ENCODE assay signal across 21 cellular contexts in the genomic region with DNA sequence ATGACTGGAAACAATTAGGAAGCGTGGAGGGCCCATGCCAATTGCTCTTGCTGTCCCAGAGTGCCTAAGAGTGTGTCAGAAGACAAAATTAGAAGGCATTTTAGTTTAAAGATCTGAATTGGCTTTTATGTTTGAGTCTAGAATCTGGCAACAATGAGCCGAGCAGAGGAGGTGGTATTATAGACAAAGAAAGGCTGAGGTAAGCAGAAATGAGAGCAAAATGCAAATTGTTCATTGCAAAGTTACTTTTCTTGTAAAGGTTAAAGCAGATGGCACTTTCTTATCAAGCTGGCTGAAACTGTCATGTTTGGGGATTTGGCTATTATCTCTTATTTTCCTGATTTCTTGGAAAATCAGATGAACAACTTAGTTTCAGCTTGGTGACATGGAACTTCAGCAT. TPM values are rescaled to one million over a fixed set of nuclear protein-coding genes. Genes with fewer than 3 reads are reported as not detected.
DNase-seq lines count a peak whose midpoint lies in the region; ATAC-seq, FAIRE-seq and TF ChIP-seq lines count a peak whose summit lies in the region.
"Had no signal": no experiment of that assay in that cellular context is flagged by ENCODE, and none has a peak within 500 bp of the region (broad histone marks: within the 10 kb centered on the region; RNA-seq: fewer than 3 reads in every experiment).

No MANE protein-coding gene starts in this region.

- H3K36me3 ChIP-seq in right atrium auricular region = peaks cover 70% of the 10 kb centered on the region
- no peaks in the 10 kb centered on the region for H3K36me3 ChIP-seq in Karpas-422 (ENCODE audit: insufficient read depth, low read length)
- H3K36me3 ChIP-seq in astrocyte (ENCODE audit: insufficient read depth, low read length) = no peaks in the 10 kb centered on the region
- H3K36me3 ChIP-seq in thyroid gland = no peaks in the 10 kb centered on the region
- H3K36me3 ChIP-seq in MG63 = no peaks in the 10 kb centered on the region
- H3K36me3 ChIP-seq: SJCRH30 had no signal

- H3K9me2 ChIP-seq in Karpas-422 (replicated peaks; ENCODE audit: insufficient read depth, low read length) = no peaks in the 10 kb centered on the region

- H3K27ac Mint-ChIP-seq in astrocyte (ENCODE audit: unreplicated experiment) = no peak overlapping the region
- H3K27ac Mint-ChIP-seq: B cell, HFFc6 had no signal

- H3K79me2 ChIP-seq in Karpas-422 (ENCODE audit: low read length) = no peaks in the 10 kb centered on the region
- no peaks in the 10 kb centered on the region for H3K79me2 ChIP-seq in astrocyte (ENCODE audit: insufficient read depth, low read length)

- peak overlapping the region; percentile 35 for H3K4me2 ChIP-seq in Karpas-422 (ENCODE audit: low read depth, low read length, poor library complexity, severe bottlenecking)
- H3K4me2 ChIP-seq in astrocyte (ENCODE audit: low read length) = no peak overlapping the region

- H3K9me3 Mint-ChIP-seq in astrocyte (ENCODE audit: unreplicated experiment) = no peaks in the 10 kb centered on the region
- H3K9me3 Mint-ChIP-seq: H9, HFFc6 had no signal

- H3K4me3 Mint-ChIP-seq in astrocyte (ENCODE audit: unreplicated experiment) = no peak overlapping the region
- H3K4me3 Mint-ChIP-seq: B cell, H9, HFFc6 had no signal

- peaks cover 6% of the 10 kb centered on the region for H3K27me3 Mint-ChIP-seq in astrocyte (ENCODE audit: low read depth, unreplicated experiment)
- H3K27me3 Mint-ChIP-seq: B cell had no signal

- intact Hi-C loops in Right ventricle myocardium superior (cut with DNase I) (no loop called here), thyroid gland (cut with DNase I) (no loop called here)

- H4K20me1 ChIP-seq in Karpas-422 (ENCODE audit: insufficient read depth, low read depth, low read length) = no peaks in the 10 kb centered on the region
- H4K20me1 ChIP-seq in astrocyte (ENCODE audit: insufficient read depth, low read length) = no peaks in the 10 kb centered on the region

- no peak for TF ChIP-seq CTCF in right atrium auricular region (IDR thresholded peaks at IDR 0.05)
- no peak for TF ChIP-seq CTCF in astrocyte (IDR thresholded peaks at IDR 0.05; ENCODE audit: insufficient read depth, low read depth, low read length)
- TF ChIP-seq CTCF in thyroid gland (IDR thresholded peaks at IDR 0.05) = no peak

- H3K27me3 ChIP-seq in right atrium auricular region (no peaks in the 10 kb centered on the region), Karpas-422 (ENCODE audit: low read length) (no peaks in the 10 kb centered on the region), astrocyte (ENCODE audit: insufficient read depth, low read length) (no peaks in the 10 kb centered on the region), thyroid gland (no peaks in the 10 kb centered on the region), MG63 (no peaks in the 10 kb centered on the region)
- H3K27me3 ChIP-seq: SJCRH30 had no signal

- DNase-seq in right atrium auricular region (ENCODE audit: low spot score) = no peak
- no peak for DNase-seq in Right ventricle myocardium superior
- DNase-seq in Karpas-422 = no peak
- no peak for DNase-seq in astrocyte (ENCODE audit: low read depth)
- DNase-seq in thyroid gland = no peak
- no peak for DNase-seq in MG63
- no peak for DNase-seq in NCI-H2227 treated with DMSO at 0.1 percent for 48 hours (lab: John Stamatoyannopoulos, UW)
- DNase-seq: DND-41, H9, HFFc6, KG1, NCI-H1417, NCI-H1694 treated with DMSO at 0.1 percent for 48 hours, NCI-H446 treated with DMSO at 0.1 percent for 48 hours, NCI-H526 treated with DMSO at 0.1 percent for 48 hours, SJCRH30 had no signal

- H3K9ac ChIP-seq in Karpas-422 (ENCODE audit: low read length) (no peak overlapping the region), astrocyte (ENCODE audit: low read length) (no peak overlapping the region)

- H3K9me3 ChIP-seq in right atrium auricular region (no peaks in the 10 kb centered on the region), Karpas-422 (ENCODE audit: low read length) (no peaks in the 10 kb centered on the region), astrocyte (ENCODE audit: insufficient read depth, low read depth, low read length) (no peaks in the 10 kb centered on the region), thyroid gland (no peaks in the 10 kb centered on the region), MG63 (no peaks in the 10 kb centered on the region)
- H3K9me3 ChIP-seq: SJCRH30 had no signal

- peaks cover 27% of the 10 kb centered on the region for H3K4me1 Mint-ChIP-seq in astrocyte (ENCODE audit: low read depth, unreplicated experiment)

- TF ChIP-seq POLR2A in thyroid gland (IDR thresholded peaks at IDR 0.05) = no peak

- FAIRE-seq in astrocyte (lab: Jason Lieb, UNC) = no peak
- FAIRE-seq: A204.1, GM12892 had no signal

- WGBS in thyroid gland, 2 donors = 69 to 75% methylated on average over 2 of the region's 2 CpGs

- H3K36me3 Mint-ChIP-seq in astrocyte (ENCODE audit: low read depth, unreplicated experiment) = peaks cover 5% of the 10 kb centered on the region

- peak overlapping the region; percentile 52 to 67 for H3K4me3 ChIP-seq in right atrium auricular region
- H3K4me3 ChIP-seq in Karpas-422 (ENCODE audit: low read length) = no peak overlapping the region
- no peak overlapping the region for H3K4me3 ChIP-seq in astrocyte (ENCODE audit: insufficient read depth, low read depth, low read length)
- H3K4me3 ChIP-seq in thyroid gland (replicated peaks in 1 of 3) = no peak overlapping the region
- no peak overlapping the region for H3K4me3 ChIP-seq in MG63
- H3K4me3 ChIP-seq: SJCRH30 had no signal

- no peak for ATAC-seq in Right ventricle myocardium superior (ENCODE audit: poor library complexity)
- ATAC-seq: Panc1 had no signal

- H3K27ac ChIP-seq in right atrium auricular region (peak overlapping the region; percentile 79 to 95), Karpas-422 (ENCODE audit: low read length) (no peak overlapping the region), astrocyte (ENCODE audit: low read depth, low read length) (no peak overlapping the region), thyroid gland (peak overlapping the region in 2 of 3 donors; percentile 2 to 67)
- H3K27ac ChIP-seq: SJCRH30 had no signal

- 0 out of 2 replicates have a peak overlapping the region, but pooled peaks have one; percentile 2 for H2AFZ ChIP-seq in Karpas-422 (ENCODE audit: low read length)
- peak overlapping the region; percentile 32 for H2AFZ ChIP-seq in astrocyte (ENCODE audit: low read depth, low read length)

- H3K4me1 ChIP-seq in right atrium auricular region (peaks cover 0 to 27% of the 10 kb centered on the region in 2 donors), Karpas-422 (ENCODE audit: low read length) (peaks cover 38% of the 10 kb centered on the region), astrocyte (ENCODE audit: insufficient read depth, low read length) (no peaks in the 10 kb centered on the region), thyroid gland (peaks cover 14 to 47% of the 10 kb centered on the region in 2 donors)

RNA-seq across cellular contexts. Expression of a gene that starts 3.3 kb away (rescaled TPM):
- total RNA-seq in right atrium auricular region = 1,000 to 10,000 TPM; 3,895 to 5,829 TPM
- total RNA-seq in Right ventricle myocardium superior = 219 TPM
- total RNA-seq in Karpas-422 (2014; rRNA removed; shearing (Covaris generic); ENCODE audit: low replicate concordance) = 3.7 and 6.0 TPM in 2 replicates
- 22.7 and 38.5 TPM in 2 replicates for total RNA-seq in astrocyte
- 10 to 100 TPM in 1 of 4 donors, 1 to 10 TPM in 3; 5.2 to 11.0 (median 6.2) TPM for total RNA-seq in thyroid gland
- total RNA-seq in MG63 (2014; rRNA removed; shearing (Covaris generic); ENCODE audit: low replicate concordance) = not detected in 2 replicates
- total RNA-seq: G401, HFFc6 had no signal

RNA-seq across cellular contexts. Expression of a gene that starts 23.4 kb away (rescaled TPM):
- total RNA-seq in right atrium auricular region (10 to 100 TPM; 39.3 to 46.6 TPM), Right ventricle myocardium superior (69.4 TPM), astrocyte (137 and 151 TPM in 2 replicates), thyroid gland (100 to 1,000 TPM; 124 to 195 (median 181) TPM)
- total RNA-seq in Karpas-422 (2014; rRNA removed; shearing (Covaris generic); ENCODE audit: low replicate concordance) = 81.7 and 146 TPM in 2 replicates
- 117 and 128 TPM in 2 replicates for total RNA-seq in MG63 (2014; rRNA removed; shearing (Covaris generic); ENCODE audit: low replicate concordance)

RNA-seq across cellular contexts. Expression of a gene that starts 41.2 kb away (rescaled TPM):
- total RNA-seq in right atrium auricular region = 10 to 100 TPM in 1 of 2 donors, 1 to 10 TPM in 1; 3.0 to 13.6 TPM
- total RNA-seq in Right ventricle myocardium superior = 2.7 TPM
- total RNA-seq in Karpas-422 (2014; rRNA removed; shearing (Covaris generic); ENCODE audit: low replicate concordance) = 16.4 and 19.6 TPM in 2 replicates
- total RNA-seq in astrocyte = 44.0 and 59.2 TPM in 2 replicates
- 100 to 1,000 TPM; 102 to 260 (median 149) TPM for total RNA-seq in thyroid gland
- total RNA-seq in MG63 (2014; rRNA removed; shearing (Covaris generic); ENCODE audit: low replicate concordance) = 12.1 and 13.6 TPM in 2 replicates
- total RNA-seq: G401, H9 had no signal

Comparison
In these comparisons a context has a peak if more than half of its experiments do, and no peak if none do; other contexts are left out.
1. RNA of a gene that starts 3.3 kb away (total RNA-seq): 3,895 to 5,829 TPM in right atrium auricular region; 219 TPM in Right ventricle myocardium superior (single experiment), 22.7 to 38.5 TPM in astrocyte, 5.2 to 11.0 TPM in thyroid gland, 3.7 to 6.0 TPM in Karpas-422 and not detected in MG63; every median in the first group is over 10 times any median in the second.
2. H3K27ac ChIP-seq: peak in right atrium auricular region (2 of 2) and thyroid gland (2 of 3); none in Karpas-422 (single experiment) and astrocyte (single experiment).
3. H3K4me3 ChIP-seq: peak in right atrium auricular region (2 of 2); none in Karpas-422 (single experiment), astrocyte (single experiment), thyroid gland (0 of 3) and MG63 (single experiment).